8 cellular contexts compared by ENCODE assay signal in genomic region chr1:47179023-47179987, GRCh38. TPM values are rescaled to one million over a fixed set of nuclear protein-coding genes. Genes with fewer than 3 reads are reported as not detected.
A peak's percentile ranks its signal among the peaks of the same experiment; 100 is the strongest.
DNase-seq lines count a peak whose midpoint lies in the region; ATAC-seq, FAIRE-seq and TF ChIP-seq lines count a peak whose summit lies in the region.

No MANE protein-coding gene starts in this region.

- no peak for FAIRE-seq in H54 (lab: Jason Lieb, UNC)

- TF ChIP-seq POLR2A in H54 (IDR thresholded peaks at IDR 0.05; ENCODE audit: low read depth, low read length): no peak; the same call in 1 of the 2 replicates

- TF ChIP-seq CTCF in LNCAP (IDR thresholded peaks at IDR 0.05) (peak; percentile 90), fibroblast of the aortic adventitia (IDR thresholded peaks at IDR 0.05; ENCODE audit: insufficient read depth, low read length) (peak; percentile 93), nephron progenitor cell (IDR thresholded peaks at IDR 0.05) (peak; percentile 83)

- ATAC-seq in stimulated activated naive CD8-positive, alpha-beta T cell treated with anti-CD3 and anti-CD28 coated beads, Interleukin-15, amount 100 ng/mL, for 72 hours: peak; percentile 89

- intact Hi-C loops in activated T-helper 2 cell treated with anti-CD3 and anti-CD28 coated beads, Interferon-gamma antibody, Interleukin-2, Interleukin-4, amounts not matched to agents 10 μg/mL and 5 μg/mL and 100 μg/mL, durations not matched to agents 14 hours and 24 hours and 36 hours (cut with micrococcal nuclease): loop anchor here (5.0 to 10.0 kb wide), 2 partner anchors 83 to 255 kb away; partner anchors contain the start of gene FOXD2

- no peaks in the 10 kb centered on the region for H3K4me1 ChIP-seq in ES-I3 (ENCODE audit: insufficient read depth, low read length)

- DNase-seq in H54 (ENCODE audit: insufficient read length, low spot score) (peak; percentile 71), RPMI8226 (peak; percentile 92), fibroblast of the aortic adventitia (ENCODE audit: low read depth) (peak; percentile 94), nephron progenitor cell (peak; percentile 89)
- peak; percentile 78 for DNase-seq in activated T-helper 2 cell treated with anti-CD3 and anti-CD28 coated beads, Interferon-gamma antibody, Interleukin-2, Interleukin-4, amounts not matched to agents 10 μg/mL and 5 μg/mL and 100 μg/mL, durations not matched to agents 14 hours and 24 hours and 36 hours (ENCODE audit: low spot score)
- DNase-seq in stimulated activated naive CD8-positive, alpha-beta T cell treated with anti-CD3 and anti-CD28 coated beads, Interleukin-15, amount 100 ng/mL, for 72 hours: peak; percentile 70 to 85

- H3K9me3 ChIP-seq in ES-I3 (ENCODE audit: control insufficient read depth, insufficient read depth, low read length): no peaks in the 10 kb centered on the region

- peak overlapping the region; percentile 86 for H3K27ac Mint-ChIP-seq in activated T-helper 2 cell treated with anti-CD3 and anti-CD28 coated beads, Interferon-gamma antibody, Interleukin-2, Interleukin-4, amounts not matched to agents 10 μg/mL and 5 μg/mL and 100 μg/mL, durations not matched to agents 14 hours and 24 hours and 36 hours
- no peak overlapping the region for H3K27ac Mint-ChIP-seq in nephron progenitor cell
- peak overlapping the region; percentile 82 to 97 for H3K27ac Mint-ChIP-seq in stimulated activated naive CD8-positive, alpha-beta T cell treated with anti-CD3 and anti-CD28 coated beads, Interleukin-15, amount 100 ng/mL, for 72 hours

- peaks cover 11% of the 10 kb centered on the region for H3K4me1 Mint-ChIP-seq in activated T-helper 2 cell treated with anti-CD3 and anti-CD28 coated beads, Interferon-gamma antibody, Interleukin-2, Interleukin-4, amounts not matched to agents 10 μg/mL and 5 μg/mL and 100 μg/mL, durations not matched to agents 14 hours and 24 hours and 36 hours (ENCODE audit: low read depth)
- H3K4me1 Mint-ChIP-seq in nephron progenitor cell: peaks cover 21% of the 10 kb centered on the region
- H3K4me1 Mint-ChIP-seq in stimulated activated naive CD8-positive, alpha-beta T cell treated with anti-CD3 and anti-CD28 coated beads, Interleukin-15, amount 100 ng/mL, for 72 hours: peaks cover 20% of the 10 kb centered on the region

- H3K9ac ChIP-seq in ES-I3 (ENCODE audit: low read depth, low read length): peak overlapping the region; percentile 50; the same call in 1 of the 2 replicates

- H3K9me3 Mint-ChIP-seq in activated T-helper 2 cell treated with anti-CD3 and anti-CD28 coated beads, Interferon-gamma antibody, Interleukin-2, Interleukin-4, amounts not matched to agents 10 μg/mL and 5 μg/mL and 100 μg/mL, durations not matched to agents 14 hours and 24 hours and 36 hours: no peaks in the 10 kb centered on the region
- no peaks in the 10 kb centered on the region for H3K9me3 Mint-ChIP-seq in nephron progenitor cell
- no peaks in the 10 kb centered on the region for H3K9me3 Mint-ChIP-seq in stimulated activated naive CD8-positive, alpha-beta T cell treated with anti-CD3 and anti-CD28 coated beads, Interleukin-15, amount 100 ng/mL, for 72 hours

- no peaks in the 10 kb centered on the region for H3K36me3 ChIP-seq in ES-I3 (ENCODE audit: insufficient read depth, low read length)

- peak overlapping the region; percentile 64 for H3K4me3 ChIP-seq in fibroblast of the aortic adventitia (ENCODE audit: low read depth, low read length)

- peak overlapping the region; percentile 88 for H3K4me3 Mint-ChIP-seq in activated T-helper 2 cell treated with anti-CD3 and anti-CD28 coated beads, Interferon-gamma antibody, Interleukin-2, Interleukin-4, amounts not matched to agents 10 μg/mL and 5 μg/mL and 100 μg/mL, durations not matched to agents 14 hours and 24 hours and 36 hours (ENCODE audit: low read depth)
- H3K4me3 Mint-ChIP-seq in nephron progenitor cell: peak overlapping the region; percentile 84
- H3K4me3 Mint-ChIP-seq in stimulated activated naive CD8-positive, alpha-beta T cell treated with anti-CD3 and anti-CD28 coated beads, Interleukin-15, amount 100 ng/mL, for 72 hours: peak overlapping the region; percentile 89 to 90

- no peaks in the 10 kb centered on the region for H3K36me3 Mint-ChIP-seq in activated T-helper 2 cell treated with anti-CD3 and anti-CD28 coated beads, Interferon-gamma antibody, Interleukin-2, Interleukin-4, amounts not matched to agents 10 μg/mL and 5 μg/mL and 100 μg/mL, durations not matched to agents 14 hours and 24 hours and 36 hours (ENCODE audit: low read depth)
- H3K36me3 Mint-ChIP-seq in nephron progenitor cell (ENCODE audit: low read depth): no peaks in the 10 kb centered on the region

- peaks cover 12% of the 10 kb centered on the region for H3K27me3 Mint-ChIP-seq in activated T-helper 2 cell treated with anti-CD3 and anti-CD28 coated beads, Interferon-gamma antibody, Interleukin-2, Interleukin-4, amounts not matched to agents 10 μg/mL and 5 μg/mL and 100 μg/mL, durations not matched to agents 14 hours and 24 hours and 36 hours (ENCODE audit: low read depth)
- peaks cover 58% of the 10 kb centered on the region for H3K27me3 Mint-ChIP-seq in nephron progenitor cell (ENCODE audit: low read depth, poor library complexity)
- H3K27me3 Mint-ChIP-seq in stimulated activated naive CD8-positive, alpha-beta T cell treated with anti-CD3 and anti-CD28 coated beads, Interleukin-15, amount 100 ng/mL, for 72 hours: peaks cover 69% of the 10 kb centered on the region

RNA-seq across cellular contexts. Expression of gene PDZK1IP1, which starts 10.5 kb away (rescaled TPM):
- total RNA-seq in activated T-helper 2 cell treated with anti-CD3 and anti-CD28 coated beads, Interferon-gamma antibody, Interleukin-2, Interleukin-4, amounts not matched to agents 10 μg/mL and 5 μg/mL and 100 μg/mL, durations not matched to agents 14 hours and 24 hours and 36 hours: not detected in 2 replicates
- total RNA-seq in fibroblast of the aortic adventitia (ENCODE audit: low replicate concordance): not detected in 2 replicates

RNA-seq across cellular contexts. Expression of gene CYP4A22, which starts 42.1 kb away (rescaled TPM):
- total RNA-seq in activated T-helper 2 cell treated with anti-CD3 and anti-CD28 coated beads, Interferon-gamma antibody, Interleukin-2, Interleukin-4, amounts not matched to agents 10 μg/mL and 5 μg/mL and 100 μg/mL, durations not matched to agents 14 hours and 24 hours and 36 hours: not detected in 2 replicates
- total RNA-seq in fibroblast of the aortic adventitia (ENCODE audit: low replicate concordance): not detected in 2 replicates

RNA-seq across cellular contexts. Expression of gene TAL1, which starts 52.7 kb away (rescaled TPM):
- total RNA-seq in activated T-helper 2 cell treated with anti-CD3 and anti-CD28 coated beads, Interferon-gamma antibody, Interleukin-2, Interleukin-4, amounts not matched to agents 10 μg/mL and 5 μg/mL and 100 μg/mL, durations not matched to agents 14 hours and 24 hours and 36 hours: not detected in 2 replicates
- 0.08 and 0.36 TPM in 2 replicates for total RNA-seq in fibroblast of the aortic adventitia (ENCODE audit: low replicate concordance)

Comparison
In these comparisons a context has a peak if more than half of its experiments do, and no peak if none do; other contexts are left out.
1. Peak in every context shown above with its lines: DNase-seq, ATAC-seq and H3K4me3 ChIP-seq.